Comparison of ENCODE assay signal across 2 cellular contexts in genomic region chr9:136493567-136493971, GRCh38.
TF ChIP-seq lines count a peak whose summit lies in the region.

No MANE protein-coding gene starts in this region.

TF ChIP-seq in GM12878, 131 proteins besides CTCF, POLR2A, EP300 and RAD21:
- TF ChIP-seq ZNF592 (IDR thresholded peaks at IDR 0.05) (no peak), RUNX3 (IDR thresholded peaks at IDR 0.05; ENCODE audit: low read length) (no peak), KDM1A (IDR thresholded peaks at IDR 0.05; ENCODE audit: borderline replicate concordance) (no peak), TARDBP (IDR thresholded peaks at IDR 0.05; ENCODE audit: borderline replicate concordance) (no peak), ZBTB33 (IDR thresholded peaks at IDR 0.05) (no peak), HSF1 (IDR thresholded peaks at IDR 0.05; ENCODE audit: low read depth, low read length) (no peak), BCLAF1 (IDR thresholded peaks at IDR 0.05) (no peak), CHD2 (IDR thresholded peaks at IDR 0.05; ENCODE audit: borderline replicate concordance, low read depth, low read length) (no peak), YBX1 (IDR thresholded peaks at IDR 0.05) (no peak)

TF ChIP-seq in liver, 16 proteins besides CTCF, POLR2A, EP300 and RAD21:
- TF ChIP-seq TAF1 (conservative IDR thresholded peaks at IDR 0.05) (no peak), REST (IDR thresholded peaks at IDR 0.05) (no peak), ZBTB33 (IDR thresholded peaks at IDR 0.05) (no peak), RXRA (IDR thresholded peaks at IDR 0.05) (no peak), SP1 (IDR thresholded peaks at IDR 0.05) (no peak), NR2F2 (IDR thresholded peaks at IDR 0.05) (no peak), FOXA2 (IDR thresholded peaks at IDR 0.05) (no peak)
